In genomic region chr14:56300495-56300894, GRCh38 we compare ENCODE assay signal across 22 cellular contexts.
DNase-seq lines count a peak whose midpoint lies in the region; ATAC-seq and TF ChIP-seq lines count a peak whose summit lies in the region.
"Had no signal": no experiment of that assay in that cellular context is flagged by ENCODE, and none has a peak within 500 bp of the region (broad histone marks: within the 10 kb centered on the region; RNA-seq: fewer than 3 reads in every experiment).

No MANE protein-coding gene starts in this region.

- TF ChIP-seq CTCF in HFFc6 (IDR thresholded peaks at IDR 0.05), result no peak
- no peak for TF ChIP-seq CTCF in fibroblast of villous mesenchyme (IDR thresholded peaks at IDR 0.05; ENCODE audit: insufficient read depth, low read depth, low read length)

- no peaks in the 10 kb centered on the region for H3K27me3 Mint-ChIP-seq in HFFc6 (ENCODE audit: insufficient read depth)
- H3K27me3 Mint-ChIP-seq: central memory CD8-positive, alpha-beta T cell had no signal

- H3K36me3 Mint-ChIP-seq in HFFc6 (ENCODE audit: low read depth), result no peaks in the 10 kb centered on the region

- peak; percentile 11 for DNase-seq in HFFc6
- DNase-seq in amniotic epithelial cell (ENCODE audit: low read depth), result peak; percentile 85
- peak; percentile 10 for DNase-seq in fibroblast of villous mesenchyme (ENCODE audit: low read depth)
- no peak for DNase-seq in sciatic nerve (ENCODE audit: low spot score)
- DNase-seq in SIG-M5 treated with dmso at 0.1 percent for 504 hours (lab: John Stamatoyannopoulos, UW; ENCODE audit: unreplicated experiment), result no peak
- DNase-seq in ecto neural progenitor cell (ENCODE audit: low spot score), result no peak
- no peak for DNase-seq in T-helper 9 cell
- DNase-seq: activated T-cell treated with anti-CD3 and anti-CD28 coated beads, Interleukin-2, amount 50 U/mL, for 1 hour; adrenal gland; heart left ventricle; Kasumi-1; left lung; midbrain; NCI-H1048; NCI-H187 treated with DMSO at 0.1 percent for 48 hours; NCI-H345; NCI-H774; nephron progenitor cell; right lobe of liver; Right ventricle myocardium superior had no signal

- intact Hi-C loops in sciatic nerve (cut with DNase I), result no loop called here

- peak overlapping the region; percentile 24 for H3K27ac Mint-ChIP-seq in HFFc6
- H3K27ac Mint-ChIP-seq: nephron progenitor cell had no signal

- no peak overlapping the region for H3K4me3 ChIP-seq in fibroblast of villous mesenchyme (ENCODE audit: low read depth, low read length)
- H3K4me3 ChIP-seq: adrenal gland, heart left ventricle, left lung, right lobe of liver had no signal

- no peak overlapping the region for H3K4me3 Mint-ChIP-seq in HFFc6
- H3K4me3 Mint-ChIP-seq: central memory CD8-positive, alpha-beta T cell; nephron progenitor cell had no signal

- no peaks in the 10 kb centered on the region for H3K9me3 Mint-ChIP-seq in HFFc6
- H3K9me3 Mint-ChIP-seq: central memory CD8-positive, alpha-beta T cell; nephron progenitor cell had no signal

- ATAC-seq in sciatic nerve (peak; percentile 22), HG03521 (IDR thresholded peaks at IDR 0.05; ENCODE audit: unreplicated experiment) (no peak)
- ATAC-seq: heart left ventricle, left lung, right lobe of liver had no signal

- H3K4me1 Mint-ChIP-seq in HFFc6 (ENCODE audit: low read depth), result peaks cover 18% of the 10 kb centered on the region
- H3K4me1 Mint-ChIP-seq: central memory CD8-positive, alpha-beta T cell had no signal

Comparison
In these comparisons a context has a peak if more than half of its experiments do, and no peak if none do; other contexts are left out.
1. DNase-seq: peak in HFFc6 (single experiment), amniotic epithelial cell (single experiment) and fibroblast of villous mesenchyme (single experiment); none in sciatic nerve (single experiment), SIG-M5 treated with dmso at 0.1 percent for 504 hours (single experiment), ecto neural progenitor cell (single experiment) and T-helper 9 cell (single experiment).